Comparison of ENCODE assay signal across 22 cellular contexts in the genomic region with DNA sequence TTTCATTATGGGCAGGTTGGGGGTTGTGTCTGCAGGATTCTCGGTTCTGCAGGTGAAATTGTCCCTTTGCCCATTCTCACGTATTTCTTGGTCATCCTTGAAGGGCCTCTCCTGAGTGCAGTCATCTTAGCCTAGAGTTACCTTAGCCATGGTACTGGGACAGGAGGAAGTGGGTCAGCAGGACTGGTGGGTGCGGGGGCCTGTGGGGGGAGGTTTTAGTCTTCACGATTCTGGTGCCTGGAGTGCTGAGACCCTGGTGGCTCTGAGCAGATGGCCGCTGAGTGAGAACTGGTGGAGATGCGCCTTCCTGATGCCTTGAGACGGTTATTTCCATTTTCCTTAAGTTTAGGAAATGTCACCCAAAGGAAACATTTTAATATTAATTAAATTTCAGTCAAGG. TPM values are rescaled to one million over a fixed set of nuclear protein-coding genes. Genes with fewer than 3 reads are reported as not detected.
DNase-seq lines count a peak whose midpoint lies in the region; ATAC-seq, FAIRE-seq and TF ChIP-seq lines count a peak whose summit lies in the region.
"Had no signal": no experiment of that assay in that cellular context is flagged by ENCODE, and none has a peak within 500 bp of the region (broad histone marks: within the 10 kb centered on the region; RNA-seq: fewer than 3 reads in every experiment).

No MANE protein-coding gene starts in this region.

- no peak for ATAC-seq in RWPE2 (ENCODE audit: low read depth)
- ATAC-seq in stimulated activated naive B cell treated with anti-CD40 and anti-IgM and Interleukin-4, amounts not matched to agents 10 μg/mL and 1 μg/mL and 100 μg/mL, for 72 hours (replicated peaks) = no peak
- ATAC-seq in HG03045 (IDR thresholded peaks at IDR 0.05; ENCODE audit: unreplicated experiment) = no peak
- ATAC-seq: naive thymus-derived CD8-positive, alpha-beta T cell had no signal

- no peak overlapping the region for H3K27ac Mint-ChIP-seq in stimulated activated naive B cell treated with anti-CD40 and anti-IgM and Interleukin-4, amounts not matched to agents 10 μg/mL and 1 μg/mL and 100 μg/mL, for 72 hours
- H3K27ac Mint-ChIP-seq in mesothelial cell of epicardium = no peak overlapping the region
- H3K27ac Mint-ChIP-seq: memory B cell; naive thymus-derived CD8-positive, alpha-beta T cell had no signal

- no peak for TF ChIP-seq CTCF in RWPE2 (IDR thresholded peaks at IDR 0.05; ENCODE audit: poor library complexity, severe bottlenecking)
- no peak for TF ChIP-seq CTCF in keratinocyte (optimal IDR thresholded peaks at IDR 0.05 in 1 of 3, IDR thresholded peaks at IDR 0.05 in 1 of 3, conservative IDR thresholded peaks at IDR 0.05 in 1 of 3; ENCODE audit: extremely low read depth in 1 of 3, insufficient read depth in 2 of 3, low read length in 3 of 3)
- no peak for TF ChIP-seq CTCF in smooth muscle cell (IDR thresholded peaks at IDR 0.05; ENCODE audit: borderline replicate concordance, insufficient read depth, poor library complexity, severe bottlenecking)
- no peak for TF ChIP-seq CTCF in mesothelial cell of epicardium (IDR thresholded peaks at IDR 0.05; ENCODE audit: unreplicated experiment)

- H3K27ac ChIP-seq in BLaER1 treated with 17β-estradiol and CSF1 and Interleukin-3, amounts not matched to agents 10 nM and 100 nM = no peak overlapping the region
- peak overlapping the region; percentile 99 for H3K27ac ChIP-seq in RWPE2 (ENCODE audit: poor library complexity, severe bottlenecking)
- no peak overlapping the region for H3K27ac ChIP-seq in keratinocyte (ENCODE audit: control insufficient read depth, insufficient read depth, low read length)
- H3K27ac ChIP-seq in smooth muscle cell (ENCODE audit: low read depth) = peak overlapping the region; percentile 96

- H3F3A ChIP-seq in smooth muscle cell (ENCODE audit: low read depth) = peaks cover 82% of the 10 kb centered on the region

- dilution Hi-C loops in keratinocyte (cut with MboI; ENCODE audit: extremely low pct_ligation_motif_present, low sequenced_read_pairs) = no loop called here

- peak overlapping the region; percentile 29 to 92 (median 78); a peak in 17 of 22 replicates for H3K4me2 ChIP-seq in BLaER1 treated with 17β-estradiol and CSF1 and Interleukin-3, amounts not matched to agents 10 nM and 100 nM
- H3K4me2 ChIP-seq in keratinocyte (ENCODE audit: control insufficient read depth, extremely low read depth, insufficient read depth, low read depth, low read length) (peak overlapping the region; percentile 92), smooth muscle cell (peak overlapping the region; percentile 77)

- no peak overlapping the region for H3K9ac ChIP-seq in BLaER1 treated with 17β-estradiol and CSF1 and Interleukin-3, amounts not matched to agents 10 nM and 100 nM
- H3K9ac ChIP-seq in keratinocyte (ENCODE audit: control insufficient read depth, extremely low read depth, insufficient read depth, low read length) (no peak overlapping the region), smooth muscle cell (ENCODE audit: low read depth) (no peak overlapping the region)

- no peak for FAIRE-seq in keratinocyte (lab: Jason Lieb, UNC)
- FAIRE-seq: pancreas, small intestine had no signal

- H3K4me1 ChIP-seq in BLaER1 treated with 17β-estradiol and CSF1 and Interleukin-3, amounts not matched to agents 10 nM and 100 nM = peaks cover 15 to 26% (median 19%) of the 10 kb centered on the region in 10 experiments
- H3K4me1 ChIP-seq in RWPE2 (ENCODE audit: insufficient read depth, poor library complexity, severe bottlenecking) = peaks cover 44% of the 10 kb centered on the region
- peaks cover 26% of the 10 kb centered on the region for H3K4me1 ChIP-seq in keratinocyte (ENCODE audit: control insufficient read depth, extremely low read depth, insufficient read depth, low read length)
- H3K4me1 ChIP-seq in smooth muscle cell (ENCODE audit: low read depth) = peaks cover 26% of the 10 kb centered on the region
- H3K4me1 ChIP-seq: pancreas had no signal

- no peaks in the 10 kb centered on the region for H3K9me1 ChIP-seq in keratinocyte (ENCODE audit: control insufficient read depth, extremely low read depth, insufficient read depth, low read length)

- no peaks in the 10 kb centered on the region for H3K4me1 Mint-ChIP-seq in stimulated activated naive B cell treated with anti-CD40 and anti-IgM and Interleukin-4, amounts not matched to agents 10 μg/mL and 1 μg/mL and 100 μg/mL, for 72 hours
- peaks cover 36% of the 10 kb centered on the region for H3K4me1 Mint-ChIP-seq in mesothelial cell of epicardium
- H3K4me1 Mint-ChIP-seq: memory B cell had no signal

- 76% methylated on average over 7 of the region's 7 CpGs for WGBS in smooth muscle cell (ENCODE audit: low lambda C conversion rate)

- H3K27me3 ChIP-seq in BLaER1 treated with 17β-estradiol and CSF1 and Interleukin-3, amounts not matched to agents 10 nM and 100 nM = peaks cover 0 to 11% (median 4%) of the 10 kb centered on the region in 11 experiments; a peak in 8 of 22 replicates
- H3K27me3 ChIP-seq in RWPE2 (ENCODE audit: insufficient read depth, poor library complexity, severe bottlenecking) (no peaks in the 10 kb centered on the region), keratinocyte (ENCODE audit: control insufficient read depth, extremely low read depth, insufficient read depth, low read length) (no peaks in the 10 kb centered on the region), smooth muscle cell (ENCODE audit: low read depth) (no peaks in the 10 kb centered on the region)
- H3K27me3 ChIP-seq: pancreas had no signal

- H3K36me3 ChIP-seq in BLaER1 treated with 17β-estradiol and CSF1 and Interleukin-3, amounts not matched to agents 10 nM and 100 nM = no peaks in the 10 kb centered on the region
- H3K36me3 ChIP-seq in RWPE2 (ENCODE audit: low read depth) (peaks cover 30% of the 10 kb centered on the region), keratinocyte (ENCODE audit: control insufficient read depth in 2 of 2, extremely low read depth in 1 of 2, insufficient read depth in 2 of 2, low read length in 2 of 2) (peaks cover 2 to 16% of the 10 kb centered on the region in 2 experiments), smooth muscle cell (ENCODE audit: low read depth) (peaks cover 4% of the 10 kb centered on the region)
- H3K36me3 ChIP-seq: pancreas had no signal

- H3K9me3 Mint-ChIP-seq in stimulated activated naive B cell treated with anti-CD40 and anti-IgM and Interleukin-4, amounts not matched to agents 10 μg/mL and 1 μg/mL and 100 μg/mL, for 72 hours = no peaks in the 10 kb centered on the region
- peaks cover 6% of the 10 kb centered on the region for H3K9me3 Mint-ChIP-seq in mesothelial cell of epicardium
- H3K9me3 Mint-ChIP-seq: naive thymus-derived CD8-positive, alpha-beta T cell had no signal

- DNase-seq in RWPE2 (ENCODE audit: low spot score) (no peak), keratinocyte (ENCODE audit: low read depth, low spot score) (no peak), smooth muscle cell (lab: John Stamatoyannopoulos, UW; ENCODE audit: unreplicated experiment) (no peak), HCEC 1CT (no peak), mesothelial cell of epicardium (ENCODE audit: low spot score in 2 of 2, unreplicated experiment in 2 of 2) (no peak)
- no peak for DNase-seq in stimulated activated naive B cell treated with anti-CD40 and anti-IgM and Interleukin-4, amounts not matched to agents 10 μg/mL and 1 μg/mL and 100 μg/mL, for 72 hours
- DNase-seq: activated CD4-positive, alpha-beta T cell treated with anti-CD3 and anti-CD28 coated beads, Interleukin-2, amount 50 U/mL, for 1 hour; activated naive CD4-positive, alpha-beta T cell; AML-193; amniotic stem cell; effector CD8-positive, alpha-beta T cell; Karpas-422; naive thymus-derived CD8-positive, alpha-beta T cell; NCI-H1048; NCI-H2029 treated with DMSO at 0.1 percent for 48 hours; NCI-H446 treated with DMSO at 0.1 percent for 48 hours; pancreas; small intestine; stimulated activated CD4-positive, alpha-beta T cell treated with anti-CD3 and anti-CD28 coated beads, Interleukin-4, amount 100 ng/mL, for 4 hours had no signal

- H4K20me1 ChIP-seq in BLaER1 treated with 17β-estradiol and CSF1 and Interleukin-3, amounts not matched to agents 10 nM and 100 nM = no peaks in the 10 kb centered on the region; a peak in 1 of 22 replicates
- H4K20me1 ChIP-seq in keratinocyte (ENCODE audit: control insufficient read depth, extremely low read depth, insufficient read depth, low read length) (no peaks in the 10 kb centered on the region), smooth muscle cell (ENCODE audit: low read depth) (peaks cover 99% of the 10 kb centered on the region)

- H3K9me3 ChIP-seq in BLaER1 treated with 17β-estradiol and CSF1 and Interleukin-3, amounts not matched to agents 10 nM and 100 nM (replicated peaks in 1 of 11) = peaks cover 0 to 14% (median 10%) of the 10 kb centered on the region in 11 experiments; a peak in 10 of 22 replicates
- H3K9me3 ChIP-seq in RWPE2 (ENCODE audit: severe bottlenecking) (no peaks in the 10 kb centered on the region), keratinocyte (ENCODE audit: control insufficient read depth, low read depth, low read length) (no peaks in the 10 kb centered on the region), smooth muscle cell (replicated peaks; ENCODE audit: low read depth) (no peaks in the 10 kb centered on the region)
- H3K9me3 ChIP-seq: pancreas had no signal

- H3K36me3 Mint-ChIP-seq in stimulated activated naive B cell treated with anti-CD40 and anti-IgM and Interleukin-4, amounts not matched to agents 10 μg/mL and 1 μg/mL and 100 μg/mL, for 72 hours = no peaks in the 10 kb centered on the region
- peaks cover 20% of the 10 kb centered on the region for H3K36me3 Mint-ChIP-seq in mesothelial cell of epicardium
- H3K36me3 Mint-ChIP-seq: memory B cell; naive thymus-derived CD8-positive, alpha-beta T cell had no signal

- peaks cover 40 to 50% of the 10 kb centered on the region in 2 donors for H3K27me3 Mint-ChIP-seq in stimulated activated naive B cell treated with anti-CD40 and anti-IgM and Interleukin-4, amounts not matched to agents 10 μg/mL and 1 μg/mL and 100 μg/mL, for 72 hours
- H3K27me3 Mint-ChIP-seq in mesothelial cell of epicardium (ENCODE audit: low read depth) = no peaks in the 10 kb centered on the region

- H3K4me3 ChIP-seq in BLaER1 treated with 17β-estradiol and CSF1 and Interleukin-3, amounts not matched to agents 10 nM and 100 nM = no peak overlapping the region
- H3K4me3 ChIP-seq in RWPE2 (ENCODE audit: severe bottlenecking) = no peak overlapping the region
- H3K4me3 ChIP-seq in keratinocyte (ENCODE audit: control insufficient read depth in 2 of 3, extremely low read depth in 1 of 3, insufficient read depth in 2 of 3, low read depth in 1 of 3, low read length in 3 of 3) = no peak overlapping the region
- no peak overlapping the region for H3K4me3 ChIP-seq in smooth muscle cell
- H3K4me3 ChIP-seq: pancreas had no signal

- H3K4me3 Mint-ChIP-seq in stimulated activated naive B cell treated with anti-CD40 and anti-IgM and Interleukin-4, amounts not matched to agents 10 μg/mL and 1 μg/mL and 100 μg/mL, for 72 hours = no peak overlapping the region
- no peak overlapping the region for H3K4me3 Mint-ChIP-seq in mesothelial cell of epicardium
- H3K4me3 Mint-ChIP-seq: memory B cell; naive thymus-derived CD8-positive, alpha-beta T cell had no signal

- H3K79me2 ChIP-seq in keratinocyte (ENCODE audit: control insufficient read depth, insufficient read depth, low read length) (peaks cover 74% of the 10 kb centered on the region), smooth muscle cell (ENCODE audit: low read depth) (peaks cover 99% of the 10 kb centered on the region)

- H2AFZ ChIP-seq in keratinocyte (ENCODE audit: control insufficient read depth, low read length) (no peak overlapping the region), smooth muscle cell (ENCODE audit: low read depth) (no peak overlapping the region)

RNA-seq across cellular contexts. Expression of a gene that starts 11.8 kb away (rescaled TPM):
- polyA plus RNA-seq in keratinocyte (30.7 to 64.2 TPM (median 31.1 TPM) in 3 replicates), smooth muscle cell (2,012 and 2,786 TPM in 2 replicates)
- polyA plus RNA-seq in keratinocyte (2011; ENCODE audit: low read depth) = 2.4 TPM
- 5.3 and 11.3 TPM in 2 replicates for polyA plus RNA-seq in keratinocyte (2011; cell fraction: cytosol; rRNA removed)
- polyA plus RNA-seq in keratinocyte (2011; cell fraction: nucleus; rRNA removed) = 78.0 and 99.9 TPM in 2 replicates
- 6.3 and 80.3 TPM in 2 replicates for polyA plus RNA-seq in keratinocyte (2012; ENCODE audit: low replicate concordance)
- 69.8 to 191 TPM (median 82.0 TPM) in 3 replicates for polyA minus RNA-seq in keratinocyte
- polyA minus RNA-seq in keratinocyte (2011; cell fraction: cytosol; rRNA and poly(A)+ RNA removed) = 38.8 TPM
- 150 and 169 TPM in 2 replicates for polyA minus RNA-seq in keratinocyte (2011; cell fraction: nucleus; rRNA and poly(A)+ RNA removed)
- total RNA-seq in smooth muscle cell (1,456 and 1,535 TPM in 2 replicates), mesothelial cell of epicardium (432 to 469 TPM (median 449 TPM) in 3 replicates)
- total RNA-seq: naive thymus-derived CD8-positive, alpha-beta T cell had no signal
- polyA plus RNA-seq: naive thymus-derived CD8-positive, alpha-beta T cell had no signal

RNA-seq across cellular contexts. Expression of a gene that starts 12.0 kb away (rescaled TPM):
- 14.5 to 30.3 TPM (median 22.3 TPM) in 3 replicates for polyA plus RNA-seq in keratinocyte
- 1.3 TPM for polyA plus RNA-seq in keratinocyte (2011; ENCODE audit: low read depth)
- 4.7 and 5.4 TPM in 2 replicates for polyA plus RNA-seq in keratinocyte (2011; cell fraction: cytosol; rRNA removed)
- polyA plus RNA-seq in keratinocyte (2011; cell fraction: nucleus; rRNA removed) = 40.7 and 46.5 TPM in 2 replicates
- 2.0 and 35.6 TPM in 2 replicates for polyA plus RNA-seq in keratinocyte (2012; ENCODE audit: low replicate concordance)
- 39.4 to 56.2 TPM (median 43.0 TPM) in 3 replicates for polyA minus RNA-seq in keratinocyte
- polyA minus RNA-seq in keratinocyte (2011; cell fraction: cytosol; rRNA and poly(A)+ RNA removed) = 12.3 TPM
- 57.2 and 70.4 TPM in 2 replicates for polyA minus RNA-seq in keratinocyte (2011; cell fraction: nucleus; rRNA and poly(A)+ RNA removed)
- total RNA-seq in smooth muscle cell = 4,372 and 5,353 TPM in 2 replicates
- polyA plus RNA-seq in smooth muscle cell = 1,844 and 2,409 TPM in 2 replicates
- 341 to 362 TPM (median 347 TPM) in 3 replicates for total RNA-seq in mesothelial cell of epicardium
- total RNA-seq: naive thymus-derived CD8-positive, alpha-beta T cell had no signal
- polyA plus RNA-seq: naive thymus-derived CD8-positive, alpha-beta T cell had no signal

Comparison
In these comparisons a context has a peak if more than half of its experiments do, and no peak if none do; other contexts are left out.
1. H3K27ac ChIP-seq: peak in RWPE2 (single experiment) and smooth muscle cell (single experiment); none in BLaER1 treated with 17β-estradiol and CSF1 and Interleukin-3, amounts not matched to agents 10 nM and 100 nM (0 of 11) and keratinocyte (single experiment).
2. RNA of a gene that starts 12.0 kb away (total RNA-seq): 4,372 to 5,353 TPM in smooth muscle cell; 341 to 362 TPM in mesothelial cell of epicardium; every median in the first group is over 10 times any median in the second.
3. Peak in every context shown above with its lines, with median percentiles within 50 percentile points of each other: H3K4me2 ChIP-seq.